ENCODE assay signal across 15 cellular contexts in the genomic region with DNA sequence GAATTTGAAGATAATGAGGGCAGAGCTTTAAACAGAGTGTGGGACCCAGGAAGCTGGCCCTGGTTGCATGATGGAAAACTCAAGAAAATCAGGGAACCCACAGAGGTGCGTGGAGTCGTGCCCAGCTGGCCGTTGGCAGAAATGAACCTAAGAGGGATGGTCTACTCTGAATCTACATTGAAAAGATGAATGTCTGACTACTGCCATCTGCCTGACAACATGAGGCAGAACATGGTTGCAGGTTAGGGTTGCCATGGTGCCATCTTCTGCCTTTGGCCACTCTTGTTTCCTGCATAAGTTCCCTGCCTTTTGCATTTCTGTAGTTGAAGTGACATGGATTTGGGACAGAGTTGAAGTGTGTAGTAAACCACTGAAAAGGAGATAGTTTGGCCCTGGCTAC.
"Had no signal": no experiment of that assay in that cellular context is flagged by ENCODE, and none has a peak within 500 bp of the region (broad histone marks: within the 10 kb centered on the region; RNA-seq: fewer than 3 reads in every experiment).

No MANE protein-coding gene starts in this region.

- H3K4me1 ChIP-seq: left lung, psoas muscle, spleen had no signal

- H3K9me3 Mint-ChIP-seq: activated naive CD4-positive, alpha-beta T cell treated with anti-CD3 and anti-CD28 coated beads, Interleukin-2, amount 50 U/mL, for 24 hours; activated T-cell treated with anti-CD3 and anti-CD28 coated beads, Interleukin-2, amount 50 U/mL, for 24 hours; brain; nephron had no signal

- H3K9me3 ChIP-seq: left lung, psoas muscle, spleen had no signal

- H3K36me3 ChIP-seq: left lung, spleen had no signal

- H3K27ac Mint-ChIP-seq: activated CD8-positive, alpha-beta memory T cell treated with anti-CD3 and anti-CD28 coated beads, Interleukin-2, amount 10 ng/mL, durations not matched to agents 7 days and 5 days; activated naive CD4-positive, alpha-beta T cell treated with anti-CD3 and anti-CD28 coated beads, Interleukin-2, amount 50 U/mL, for 24 hours; activated T-cell treated with anti-CD3 and anti-CD28 coated beads, Interleukin-2, amount 50 U/mL, for 24 hours; effector memory CD8-positive, alpha-beta T cell; nephron had no signal

- H3K27ac ChIP-seq: left lung, psoas muscle, spleen had no signal

- H3K4me3 ChIP-seq: left lung, psoas muscle, spleen had no signal

- H3K27me3 Mint-ChIP-seq: activated CD8-positive, alpha-beta memory T cell treated with anti-CD3 and anti-CD28 coated beads, Interleukin-2, amount 10 ng/mL, durations not matched to agents 7 days and 5 days; brain; effector memory CD8-positive, alpha-beta T cell had no signal

- ATAC-seq: activated CD8-positive, alpha-beta memory T cell treated with anti-CD3 and anti-CD28 coated beads, Interleukin-2, amount 10 ng/mL, durations not matched to agents 7 days and 5 days; effector memory CD8-positive, alpha-beta T cell; left lung; psoas muscle; sciatic nerve had no signal

- H3K27me3 ChIP-seq: left lung, spleen had no signal

- H3K4me3 Mint-ChIP-seq: activated CD8-positive, alpha-beta memory T cell treated with anti-CD3 and anti-CD28 coated beads, Interleukin-2, amount 10 ng/mL, durations not matched to agents 7 days and 5 days; activated naive CD4-positive, alpha-beta T cell treated with anti-CD3 and anti-CD28 coated beads, Interleukin-2, amount 50 U/mL, for 24 hours; activated T-cell treated with anti-CD3 and anti-CD28 coated beads, Interleukin-2, amount 50 U/mL, for 24 hours; brain; effector memory CD8-positive, alpha-beta T cell; nephron had no signal

- H3K4me1 Mint-ChIP-seq: activated CD8-positive, alpha-beta memory T cell treated with anti-CD3 and anti-CD28 coated beads, Interleukin-2, amount 10 ng/mL, durations not matched to agents 7 days and 5 days; activated naive CD4-positive, alpha-beta T cell treated with anti-CD3 and anti-CD28 coated beads, Interleukin-2, amount 50 U/mL, for 24 hours had no signal

- DNase-seq: activated CD4-positive, alpha-beta T cell treated with anti-CD3 and anti-CD28 coated beads, Interleukin-2, amount 50 U/mL, for 48 hours; activated CD4-positive, CD25-positive, alpha-beta regulatory T cell treated with anti-CD3 and anti-CD28 coated beads, Interleukin-2, amount 50 U/mL, for 72 hours; activated CD8-positive, alpha-beta memory T cell treated with anti-CD3 and anti-CD28 coated beads, Interleukin-2, amount 10 ng/mL, durations not matched to agents 7 days and 5 days; activated effector memory CD4-positive, alpha-beta T cell treated with Interleukin-2 at 50 U/mL for 16 hours; activated T-cell treated with anti-CD3 and anti-CD28 coated beads, Interleukin-2, amount 50 U/mL, for 24 hours; effector memory CD8-positive, alpha-beta T cell; left lung; psoas muscle; spleen; stimulated activated naive CD4-positive, alpha-beta T cell; trophoblast cell had no signal

- H3K36me3 Mint-ChIP-seq: activated CD8-positive, alpha-beta memory T cell treated with anti-CD3 and anti-CD28 coated beads, Interleukin-2, amount 10 ng/mL, durations not matched to agents 7 days and 5 days; activated naive CD4-positive, alpha-beta T cell treated with anti-CD3 and anti-CD28 coated beads, Interleukin-2, amount 50 U/mL, for 24 hours; brain had no signal
